Comparison of ENCODE assay signal across 22 cellular contexts in the genomic region with DNA sequence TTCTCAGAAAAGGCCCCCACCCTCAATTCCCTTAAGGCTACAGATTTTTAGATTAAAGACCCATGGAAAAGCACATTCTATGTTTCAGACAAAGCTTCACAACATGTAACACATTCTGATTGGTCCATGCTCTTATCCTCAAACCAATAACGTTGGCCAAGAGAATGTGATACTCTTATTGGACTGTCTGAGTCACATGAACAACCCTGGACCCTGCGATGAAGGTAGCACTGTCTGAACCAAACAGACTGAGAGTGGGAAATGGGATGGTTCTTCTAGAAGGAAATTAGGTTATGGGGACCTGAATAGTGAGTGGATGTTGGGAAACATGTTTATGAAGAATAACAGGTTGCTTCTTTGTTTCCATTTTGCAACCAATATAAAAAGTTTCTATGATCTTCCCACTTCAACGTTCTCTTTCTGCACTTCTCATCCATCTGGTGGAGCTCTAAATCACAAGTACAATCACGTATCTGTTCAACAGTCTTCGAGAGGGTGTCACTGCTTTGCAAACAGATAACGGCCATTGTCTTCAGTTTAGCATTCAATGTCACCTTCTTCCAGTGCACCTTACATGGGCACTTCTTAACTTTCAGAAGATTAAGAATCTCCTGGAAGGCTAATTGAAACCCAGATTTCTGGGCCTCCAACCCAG.
DNase-seq lines count a peak whose midpoint lies in the region; ATAC-seq, FAIRE-seq and TF ChIP-seq lines count a peak whose summit lies in the region.
"Had no signal": no experiment of that assay in that cellular context is flagged by ENCODE, and none has a peak within 500 bp of the region (broad histone marks: within the 10 kb centered on the region; RNA-seq: fewer than 3 reads in every experiment).

No MANE protein-coding gene starts in this region.

- TF ChIP-seq CTCF in Loucy (conservative IDR thresholded peaks at IDR 0.05; ENCODE audit: low read length) (no peak), K562 (IDR thresholded peaks at IDR 0.05 in 2 of 3, conservative IDR thresholded peaks at IDR 0.05 in 1 of 3; ENCODE audit: insufficient read depth in 2 of 3, low read depth in 1 of 3, low read length in 3 of 3) (no peak), MCF 10A (IDR thresholded peaks at IDR 0.05; ENCODE audit: unreplicated experiment) (no peak)

- POLR2A ChIA-PET in K562 (lab: Yijun Ruan, JAX), result interaction anchor here (0.6 to 1.7 kb wide), 3 partner anchors 15 to 28 kb away, joined by 4 to 9 read pairs (median 6); no protein-coding TSS in a partner anchor
- POLR2A ChIA-PET in MCF 10A (lab: Yijun Ruan, JAX), result no interaction called here

- H3K9ac ChIP-seq in Loucy (ENCODE audit: low read depth, low read length, poor library complexity, severe bottlenecking) (no peak overlapping the region), K562 (ENCODE audit: insufficient read depth in 1 of 2, low read depth in 2 of 2, low read length in 2 of 2) (no peak overlapping the region)
- H3K9ac ChIP-seq: BLaER1, SK-N-SH had no signal

- H3K36me3 ChIP-seq in Loucy (ENCODE audit: insufficient read depth, low read length) (no peaks in the 10 kb centered on the region), K562 (ENCODE audit: control insufficient read depth, insufficient read depth, low read length) (no peaks in the 10 kb centered on the region)
- H3K36me3 ChIP-seq: BLaER1 had no signal

- no peaks in the 10 kb centered on the region for H3F3A ChIP-seq in Loucy (ENCODE audit: low read depth)

- H3K27ac Mint-ChIP-seq in MCF 10A (ENCODE audit: low read depth, unreplicated experiment), result no peak overlapping the region
- H3K27ac Mint-ChIP-seq: CD4-positive, CD25-positive, alpha-beta regulatory T cell had no signal

- H3K4me1 Mint-ChIP-seq in MCF 10A (ENCODE audit: insufficient read depth, unreplicated experiment), result no peaks in the 10 kb centered on the region

- BruUV-seq in K562 (replicated peaks; lab: Mats Ljungman, UMichigan) (no TSS peak), MCF 10A (replicated peaks; lab: Mats Ljungman, UMichigan) (no TSS peak)

- no peaks in the 10 kb centered on the region for H4K20me1 ChIP-seq in Loucy (ENCODE audit: insufficient read depth, low read length, poor library complexity, severe bottlenecking)
- H4K20me1 ChIP-seq in K562 (replicated peaks; ENCODE audit: control insufficient read depth, insufficient read depth, low read length), result no peaks in the 10 kb centered on the region
- H4K20me1 ChIP-seq: BLaER1 had no signal

- intact Hi-C loops in K562 (cut with micrococcal nuclease) (loop anchor here (2.0 to 10.0 kb wide), 3 partner anchors 28 to 150 kb away; no protein-coding TSS in a partner anchor), MCF 10A (cut with micrococcal nuclease) (no loop called here)

- H2AFZ ChIP-seq in Loucy (ENCODE audit: low read length), result peak overlapping the region; percentile 38; the same call in 1 of the 2 replicates
- peak overlapping the region; percentile 83; the same call in 1 of the 2 replicates for H2AFZ ChIP-seq in K562 (ENCODE audit: low read depth, low read length)

- no peaks in the 10 kb centered on the region for H3K9me1 ChIP-seq in K562 (ENCODE audit: control insufficient read depth, insufficient read depth, low read length)

- peak in 1 of 2 experiments; percentile 56; a peak in 2 of 4 replicates for TF ChIP-seq RAD21 in K562 (CRISPR knock-in tag; conservative IDR thresholded peaks at IDR 0.05 in 1 of 2, IDR thresholded peaks at IDR 0.05 in 1 of 2)

- TF ChIP-seq POLR2A in K562 (conservative IDR thresholded peaks at IDR 0.05), result no peak

- no peaks in the 10 kb centered on the region for H3K27me3 Mint-ChIP-seq in MCF 10A (ENCODE audit: insufficient read depth, unreplicated experiment)

- no peak overlapping the region; the same call in 2 of the 3 replicates for H3K27ac ChIP-seq in K562 (ENCODE audit: extremely low read depth, low read depth, low read length)
- H3K27ac ChIP-seq: BLaER1, HL-60 had no signal

- H3K36me3 Mint-ChIP-seq in MCF 10A (ENCODE audit: insufficient read depth, unreplicated experiment), result peaks cover 7% of the 10 kb centered on the region
- H3K36me3 Mint-ChIP-seq: CD4-positive, CD25-positive, alpha-beta regulatory T cell had no signal

- TF ChIP-seq EP300 in K562 (IDR thresholded peaks at IDR 0.05; ENCODE audit: low read length), result no peak

- H3K4me2 ChIP-seq in Loucy (ENCODE audit: low read depth, low read length, poor library complexity, severe bottlenecking) (no peak overlapping the region), K562 (ENCODE audit: insufficient read depth, low read length) (peak overlapping the region; percentile 90)
- H3K4me2 ChIP-seq: BLaER1, SK-N-SH had no signal

- H3K9me3 ChIP-seq in Loucy (ENCODE audit: insufficient read depth, low read depth, low read length), result no peaks in the 10 kb centered on the region
- H3K9me3 ChIP-seq in K562 (replicated peaks; ENCODE audit: control insufficient read depth, insufficient read depth, low read depth, low read length), result peaks cover 3% of the 10 kb centered on the region
- H3K9me3 ChIP-seq: SK-N-SH had no signal

- H3K27me3 ChIP-seq in Loucy (ENCODE audit: insufficient read depth, low read length, poor library complexity, severe bottlenecking), result no peaks in the 10 kb centered on the region
- no peaks in the 10 kb centered on the region for H3K27me3 ChIP-seq in K562 (ENCODE audit: control insufficient read depth in 2 of 2, insufficient read depth in 2 of 2, low read length in 2 of 2)
- H3K27me3 ChIP-seq: BLaER1 had no signal

- H3K79me2 ChIP-seq in Loucy (ENCODE audit: insufficient read depth, low read length), result no peaks in the 10 kb centered on the region
- no peaks in the 10 kb centered on the region for H3K79me2 ChIP-seq in K562 (ENCODE audit: control insufficient read depth, insufficient read depth, low read length)

- H3K4me1 ChIP-seq in Loucy (ENCODE audit: insufficient read depth, low read length, poor library complexity, severe bottlenecking), result peaks cover 7% of the 10 kb centered on the region
- peaks cover 11 to 17% of the 10 kb centered on the region in 2 experiments; a peak in 4 of 5 replicates for H3K4me1 ChIP-seq in K562 (replicated peaks in 1 of 2; ENCODE audit: control insufficient read depth in 2 of 2, insufficient read depth in 2 of 2, low read length in 2 of 2)

- CTCF ChIA-PET in K562 (lab: Yijun Ruan, JAX; ENCODE audit: low intra/inter-chr PET ratio), result no interaction called here
- CTCF ChIA-PET in MCF 10A (lab: Yijun Ruan, JAX), result interaction anchor here (0.6 kb wide), 2 partner anchors 292 to 1604 kb away, joined by 3 to 4 read pairs; a partner anchor contains a TSS

- no peak overlapping the region for H3K4me3 Mint-ChIP-seq in MCF 10A (ENCODE audit: unreplicated experiment)
- H3K4me3 Mint-ChIP-seq: CD4-positive, CD25-positive, alpha-beta regulatory T cell had no signal

- peak; percentile 81 for FAIRE-seq in K562 (lab: Jason Lieb, UNC)
- FAIRE-seq: D721Med, G401.6, RCC 7860 had no signal

- WGBS in K562 (ENCODE audit: insufficient coverage, low coverage, missing lambda C conversion rate), result 17% methylated on average over 6 of the region's 6 CpGs

- in situ Hi-C loops in K562 (cut with MboI), result no loop called here

- no peaks in the 10 kb centered on the region for H3K9me2 ChIP-seq in Loucy (replicated peaks; ENCODE audit: low read depth, low read length)
- H3K9me2 ChIP-seq: SK-N-SH had no signal

- no peaks in the 10 kb centered on the region for H3K9me3 Mint-ChIP-seq in MCF 10A (ENCODE audit: unreplicated experiment)

- no peak overlapping the region for H3K4me3 ChIP-seq in Loucy (ENCODE audit: low read length, poor library complexity, severe bottlenecking)
- no peak overlapping the region for H3K4me3 ChIP-seq in K562
- H3K4me3 ChIP-seq: BLaER1 had no signal

- ATAC-seq in K562 (peak; percentile 87), SK-N-SH treated with all-trans-retinoic acid at 6 μM for 48 hours (no peak), GM19023 (IDR thresholded peaks at IDR 0.05; ENCODE audit: unreplicated experiment) (no peak)

- peak; percentile 38 for DNase-seq in Ammon's horn (ENCODE audit: low spot score)
- DNase-seq in K562 (ENCODE audit: extremely low read depth in 1 of 4, low spot score in 3 of 4), result peak; percentile 51 to 81 (median 55)
- peak; percentile 42 for DNase-seq in pons (ENCODE audit: low spot score)
- no peak for DNase-seq in DMS79 treated with DMSO at 0.1 percent for 48 hours (lab: John Stamatoyannopoulos, UW)
- no peak for DNase-seq in MCF 10A (ENCODE audit: unreplicated experiment)
- DNase-seq: CD4-positive, CD25-positive, alpha-beta regulatory T cell; NCI-H1048; NCI-H1417; NCI-H1694 treated with DMSO at 0.1 percent for 48 hours; NCI-H2081; NCI-H2227 treated with DMSO at 0.1 percent for 48 hours; NCI-H526 treated with DMSO at 0.1 percent for 48 hours; SIG-M5; SK-N-SH had no signal

TF ChIP-seq in K562, 482 proteins besides CTCF, POLR2A, EP300 and RAD21 (continues in another document):
- TF ChIP-seq RAD51 (IDR thresholded peaks at IDR 0.05; ENCODE audit: borderline replicate concordance, low read depth) (peak; percentile 83), CBFA2T3 (IDR thresholded peaks at IDR 0.05) (0 out of 2 replicates have a peak, but pooled peaks have one; percentile 15), RBM25 (IDR thresholded peaks at IDR 0.05; ENCODE audit: low read depth, low read length, severe bottlenecking) (peak; percentile 65), EGR1 (conservative IDR thresholded peaks at IDR 0.05) (no peak), TCF7 (IDR thresholded peaks at IDR 0.05; ENCODE audit: borderline replicate concordance) (no peak)
- TF ChIP-seq, protein P1, sequence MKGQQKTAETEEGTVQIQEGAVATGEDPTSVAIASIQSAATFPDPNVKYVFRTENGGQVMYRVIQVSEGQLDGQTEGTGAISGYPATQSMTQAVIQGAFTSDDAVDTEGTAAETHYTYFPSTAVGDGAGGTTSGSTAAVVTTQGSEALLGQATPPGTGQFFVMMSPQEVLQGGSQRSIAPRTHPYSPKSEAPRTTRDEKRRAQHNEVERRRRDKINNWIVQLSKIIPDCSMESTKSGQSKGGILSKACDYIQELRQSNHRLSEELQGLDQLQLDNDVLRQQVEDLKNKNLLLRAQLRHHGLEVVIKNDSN (CRISPR knock-in tag; IDR thresholded peaks at IDR 0.05), result peak; percentile 84

TF ChIP-seq in SK-N-SH treated with all-trans-retinoic acid at 6 μM for 48 hours, 23 proteins besides CTCF, POLR2A, EP300 and RAD21 (continues in another document):
- TF ChIP-seq ARNTL (CRISPR knock-in tag; IDR thresholded peaks at IDR 0.05; ENCODE audit: borderline replicate concordance, low read depth) (no peak), ISL1 (CRISPR knock-in tag; IDR thresholded peaks at IDR 0.05) (no peak), GLIS3 (CRISPR knock-in tag; IDR thresholded peaks at IDR 0.05) (no peak), BACH2 (CRISPR knock-in tag; IDR thresholded peaks at IDR 0.05; ENCODE audit: borderline replicate concordance) (no peak), SNAI2 (CRISPR knock-in tag; IDR thresholded peaks at IDR 0.05) (no peak)

Comparison
In these comparisons a context has a peak if more than half of its experiments do, and no peak if none do; other contexts are left out.
1. DNase-seq: peak in Ammon's horn (single experiment), K562 (4 of 4) and pons (single experiment); none in DMS79 treated with DMSO at 0.1 percent for 48 hours (single experiment) and MCF 10A (single experiment).